10 cellular contexts compared by ENCODE assay signal in the genomic region with DNA sequence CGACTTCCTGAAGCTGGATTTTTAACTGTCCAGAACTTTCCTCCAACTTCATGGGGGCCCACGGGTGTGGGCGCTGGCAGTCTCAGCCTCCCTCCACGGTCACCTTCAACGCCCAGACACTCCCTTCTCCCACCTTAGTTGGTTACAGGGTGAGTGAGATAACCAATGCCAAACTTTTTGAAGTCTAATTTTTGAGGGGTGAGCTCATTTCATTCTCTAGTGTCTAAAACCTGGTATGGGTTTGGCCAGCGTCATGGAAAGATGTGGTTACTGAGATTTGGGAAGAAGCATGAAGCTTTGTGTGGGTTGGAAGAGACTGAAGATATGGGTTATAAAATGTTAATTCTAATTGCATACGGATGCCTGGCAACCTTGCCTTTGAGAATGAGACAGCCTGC. TPM values are rescaled to one million over a fixed set of nuclear protein-coding genes. Genes with fewer than 3 reads are reported as not detected.
DNase-seq lines count a peak whose midpoint lies in the region; ATAC-seq and TF ChIP-seq lines count a peak whose summit lies in the region.
"Had no signal": no experiment of that assay in that cellular context is flagged by ENCODE, and none has a peak within 500 bp of the region (broad histone marks: within the 10 kb centered on the region; RNA-seq: fewer than 3 reads in every experiment).

No MANE protein-coding gene starts in this region.

- H3K4me2 ChIP-seq in DOHH2 (ENCODE audit: low read length) (peak overlapping the region; percentile 5; the same call in 1 of the 2 replicates), hepatocyte (peak overlapping the region; percentile 82)

- no peaks in the 10 kb centered on the region for H3K9me2 ChIP-seq in DOHH2 (replicated peaks; ENCODE audit: control insufficient read depth, low read length)
- no peaks in the 10 kb centered on the region for H3K9me2 ChIP-seq in hepatocyte (replicated peaks; ENCODE audit: insufficient read depth)

- H3K4me3 Mint-ChIP-seq in activated T-cell treated with anti-CD3 and anti-CD28 coated beads, Interleukin-2, amount 50 U/mL, for 72 hours: no peak overlapping the region

- H3K4me1 ChIP-seq in DOHH2 (ENCODE audit: control insufficient read depth, low read length): peaks cover 22% of the 10 kb centered on the region
- peaks cover 31% of the 10 kb centered on the region for H3K4me1 ChIP-seq in adipocyte (ENCODE audit: control insufficient read depth, insufficient read depth, low read length)
- H3K4me1 ChIP-seq in hepatocyte (ENCODE audit: insufficient read depth): peaks cover 5% of the 10 kb centered on the region
- H3K4me1 ChIP-seq in spleen: peaks cover 10 to 56% (median 30%) of the 10 kb centered on the region in 6 donors

- H3K27ac ChIP-seq in DOHH2 (ENCODE audit: low read depth, low read length) (no peak overlapping the region), hepatocyte (no peak overlapping the region), spleen (no peak overlapping the region)

- WGBS in hepatocyte (ENCODE audit: low lambda C conversion rate, missing lambda C conversion rate): 22% methylated on average over 7 of the region's 7 CpGs
- WGBS in spleen, 5 donors: 71 to 89% (median 77%) methylated on average over 7 of the region's 7 CpGs

- intact Hi-C loops in spleen (cut with DNase I; ENCODE audit: low total_unique reads): no loop called here

- H3K9ac ChIP-seq in adipocyte (ENCODE audit: low read length): peak overlapping the region; percentile 59

- no peaks in the 10 kb centered on the region for H3F3A ChIP-seq in DOHH2 (ENCODE audit: control insufficient read depth, insufficient read depth)

- H3K4me1 Mint-ChIP-seq in activated T-cell treated with anti-CD3 and anti-CD28 coated beads, Interleukin-2, amount 50 U/mL, for 72 hours (ENCODE audit: low read depth): peaks cover 14% of the 10 kb centered on the region

- peaks cover 29% of the 10 kb centered on the region for H3K27me3 Mint-ChIP-seq in activated T-cell treated with anti-CD3 and anti-CD28 coated beads, Interleukin-2, amount 50 U/mL, for 72 hours (ENCODE audit: low read depth)

- DNase-seq in adipocyte (ENCODE audit: low read depth): peak; percentile 86
- DNase-seq in hepatocyte (ENCODE audit: low spot score): no peak
- no peak for DNase-seq in retinal pigment epithelial cell (ENCODE audit: low read depth)
- DNase-seq in activated T-cell treated with anti-CD3 and anti-CD28 coated beads, Interleukin-2, amount 50 U/mL, for 72 hours: no peak
- DNase-seq in cerebellum (ENCODE audit: low spot score): no peak
- DNase-seq in AML-193 (lab: John Stamatoyannopoulos, UW): no peak
- DNase-seq in spleen: no peak
- DNase-seq: activated T-cell treated with anti-CD3 and anti-CD28 coated beads for 4 hours had no signal

- H3K27me3 ChIP-seq in DOHH2 (ENCODE audit: control insufficient read depth, low read length) (peaks cover 25% of the 10 kb centered on the region), adipocyte (replicated peaks; ENCODE audit: control insufficient read depth, insufficient read depth, low read length) (no peaks in the 10 kb centered on the region), hepatocyte (peaks cover 33% of the 10 kb centered on the region), spleen (replicated peaks in 1 of 7) (peaks cover 0 to 51% (median 14%) of the 10 kb centered on the region in 7 donors)

- no peaks in the 10 kb centered on the region for H3K36me3 ChIP-seq in DOHH2 (ENCODE audit: control insufficient read depth, low read length)
- H3K36me3 ChIP-seq in adipocyte (ENCODE audit: control insufficient read depth, insufficient read depth, low read length, severe bottlenecking): no peaks in the 10 kb centered on the region
- H3K36me3 ChIP-seq in hepatocyte (replicated peaks; ENCODE audit: insufficient read depth, low read depth): no peaks in the 10 kb centered on the region
- H3K36me3 ChIP-seq in spleen: no peaks in the 10 kb centered on the region

- H3K9me3 ChIP-seq in DOHH2 (ENCODE audit: control insufficient read depth, insufficient read depth, low read length) (no peaks in the 10 kb centered on the region), adipocyte (ENCODE audit: control insufficient read depth, low read length) (no peaks in the 10 kb centered on the region), hepatocyte (ENCODE audit: low read depth) (no peaks in the 10 kb centered on the region), spleen (no peaks in the 10 kb centered on the region)

- H3K9me3 Mint-ChIP-seq in activated T-cell treated with anti-CD3 and anti-CD28 coated beads, Interleukin-2, amount 50 U/mL, for 72 hours: no peaks in the 10 kb centered on the region

- TF ChIP-seq POLR2A in spleen (IDR thresholded peaks at IDR 0.05): no peak

- H3K4me3 ChIP-seq in DOHH2 (ENCODE audit: low read length) (no peak overlapping the region), adipocyte (ENCODE audit: low read length) (peak overlapping the region; percentile 92), hepatocyte (peak overlapping the region; percentile 37), retinal pigment epithelial cell (ENCODE audit: low read length) (peak overlapping the region; percentile 81), spleen (peak overlapping the region in 2 of 8 donors; percentile 86 to 93)

- H3K36me3 Mint-ChIP-seq in activated T-cell treated with anti-CD3 and anti-CD28 coated beads, Interleukin-2, amount 50 U/mL, for 72 hours (ENCODE audit: insufficient read depth in 2 of 2): peaks cover 0 to 3% of the 10 kb centered on the region in 2 donors

- H3K79me2 ChIP-seq in DOHH2 (ENCODE audit: control insufficient read depth, low read length) (no peaks in the 10 kb centered on the region), hepatocyte (peaks cover 29% of the 10 kb centered on the region)

- TF ChIP-seq CTCF in DOHH2 (IDR thresholded peaks at IDR 0.05; ENCODE audit: low read depth, low read length, poor library complexity, severe bottlenecking) (no peak), hepatocyte (IDR thresholded peaks at IDR 0.05; ENCODE audit: poor library complexity) (no peak), retinal pigment epithelial cell (conservative IDR thresholded peaks at IDR 0.05; ENCODE audit: low read depth, low read length) (no peak), spleen (IDR thresholded peaks at IDR 0.05 in 8 of 11, conservative IDR thresholded peaks at IDR 0.05 in 3 of 11) (no peak)

- H3K27ac Mint-ChIP-seq in activated T-cell treated with anti-CD3 and anti-CD28 coated beads, Interleukin-2, amount 50 U/mL, for 72 hours: no peak overlapping the region
- H3K27ac Mint-ChIP-seq: IgD-negative memory B cell had no signal

- no peak for ATAC-seq in activated T-cell treated with anti-CD3 and anti-CD28 coated beads, Interleukin-2, amount 50 U/mL, for 72 hours (replicated peaks in 1 of 2)

- no peak overlapping the region for H2AFZ ChIP-seq in hepatocyte

- H4K20me1 ChIP-seq in DOHH2 (ENCODE audit: control insufficient read depth, insufficient read depth, low read depth, low read length) (no peaks in the 10 kb centered on the region), hepatocyte (ENCODE audit: insufficient read depth, poor library complexity, severe bottlenecking) (peaks cover 13% of the 10 kb centered on the region)

RNA-seq across cellular contexts. Expression of gene FZD1, which starts 3.3 kb away (rescaled TPM):
- total RNA-seq in hepatocyte (8.1 and 9.9 TPM in 2 replicates), cerebellum (14.8 TPM), spleen (1 to 10 TPM; 3.4 to 7.7 (median 4.5) TPM)
- polyA plus RNA-seq in hepatocyte (7.3 and 8.0 TPM in 2 replicates), spleen (1 to 10 TPM in 2 of 3 donors, under 1 TPM in 1; 0.61 to 2.0 (median 1.2) TPM)
- total RNA-seq in activated T-cell treated with anti-CD3 and anti-CD28 coated beads, Interleukin-2, amount 50 U/mL, for 72 hours: 1 to 10 TPM in 1 of 2 donors, under 1 TPM in 1; 0.21 to 1.0 TPM
